ENCODE assay signal across 1 cellular context in the genomic region with DNA sequence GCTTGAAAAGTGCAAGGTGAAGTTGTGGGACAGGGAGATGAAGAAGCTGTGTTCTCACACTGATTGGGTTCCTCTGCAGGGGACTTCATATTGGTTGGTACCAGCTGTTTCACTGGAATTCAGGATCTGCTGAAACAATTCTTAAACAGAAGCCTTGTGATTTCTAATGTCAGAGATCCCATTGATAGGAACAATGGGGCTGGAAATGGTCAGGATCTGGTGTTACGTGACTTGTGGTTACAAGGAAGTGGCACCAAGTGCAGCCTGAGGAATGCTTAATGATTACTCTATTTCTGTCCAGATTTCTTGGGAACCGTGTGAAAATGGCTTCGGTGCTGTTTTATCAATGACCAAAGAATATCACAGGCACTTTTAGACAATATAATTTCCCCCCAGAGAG.
TF ChIP-seq lines count a peak whose summit lies in the region.

No MANE protein-coding gene starts in this region.

TF ChIP-seq in IMR-90, 13 proteins besides CTCF, POLR2A, EP300 and RAD21 (continued from another document):
- TF ChIP-seq ELK1 (IDR thresholded peaks at IDR 0.05; ENCODE audit: borderline replicate concordance, low read depth, low read length) (no peak), RFX5 (IDR thresholded peaks at IDR 0.05; ENCODE audit: low read depth, low read length) (no peak), NFE2L2 (IDR thresholded peaks at IDR 0.05; ENCODE audit: low read depth, low read length) (no peak), MAZ (IDR thresholded peaks at IDR 0.05; ENCODE audit: borderline replicate concordance, low read depth, low read length) (no peak)
